In the genomic region with DNA sequence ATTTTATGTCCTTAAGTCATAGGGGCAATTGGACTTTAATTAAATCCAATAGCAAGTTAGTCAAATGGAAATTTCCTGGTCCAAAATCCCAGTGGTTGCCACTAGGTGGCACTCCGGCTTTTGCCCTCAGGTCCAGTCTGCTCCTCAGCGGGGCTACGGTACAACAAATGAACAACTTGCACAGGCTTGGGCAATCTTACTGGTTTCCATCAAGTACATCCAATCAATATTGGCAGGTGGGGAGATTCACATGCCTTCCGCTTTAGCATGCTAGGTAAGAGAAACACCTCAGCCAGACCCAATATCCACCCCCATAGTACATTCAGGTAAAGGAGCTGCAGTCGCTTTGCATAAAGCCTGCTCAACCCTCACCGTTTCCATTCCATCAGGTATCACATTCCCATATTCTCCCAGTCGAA, we compare ENCODE assay signal across 8 cellular contexts. TPM values are rescaled to one million over a fixed set of nuclear protein-coding genes. Genes with fewer than 3 reads are reported as not detected.
DNase-seq lines count a peak whose midpoint lies in the region; ATAC-seq and TF ChIP-seq lines count a peak whose summit lies in the region.

No MANE protein-coding gene starts in this region.

- peak overlapping the region in 3 of 4 donors; percentile 6 to 26 (median 13) for H3K27ac ChIP-seq in body of pancreas

- peak; percentile 92 for ATAC-seq in body of pancreas
- no peak for ATAC-seq in HG03378 (IDR thresholded peaks at IDR 0.05; ENCODE audit: unreplicated experiment)

- DNase-seq in NCI-H510A treated with DMSO at 0.1 percent for 48 hours (lab: John Stamatoyannopoulos, UW) = peak; percentile 46
- DNase-seq in NCI-H510A (lab: John Stamatoyannopoulos, UW) = no peak
- DNase-seq in NCI-H2029 treated with DMSO at 0.1 percent for 48 hours (lab: John Stamatoyannopoulos, UW) = peak; percentile 32
- DNase-seq in UCSD-AML1 (lab: John Stamatoyannopoulos, UW; ENCODE audit: unreplicated experiment) = peak; percentile 70
- DNase-seq in body of pancreas = peak; percentile 89 to 92 (median 90)
- DNase-seq in inferior parietal cortex (ENCODE audit: extremely low spot score) = peak; percentile 88
- peak; percentile 60 to 75 (median 61) for DNase-seq in stimulated activated CD4-positive, alpha-beta T cell treated with anti-CD3 and anti-CD28 coated beads, Interleukin-12 subunit alpha, Interleukin-12 subunit beta, amount 100 ng/mL, for 48 hours (ENCODE audit: low read depth in 2 of 3, low spot score in 1 of 3)

- H3K27me3 ChIP-seq in body of pancreas = no peaks in the 10 kb centered on the region

- intact Hi-C loops in body of pancreas (cut with DNase I) = loop anchor here (10.0 kb wide), 1 partner anchor 157 kb away; the partner anchor contains the start of gene DBN1

- no peaks in the 10 kb centered on the region for H3K36me3 ChIP-seq in body of pancreas (replicated peaks in 1 of 2; ENCODE audit: insufficient read depth in 1 of 2, low read depth in 2 of 2)

- no peak overlapping the region for H3K4me3 ChIP-seq in body of pancreas

- peaks cover 14% of the 10 kb centered on the region for H3K4me1 ChIP-seq in body of pancreas

- TF ChIP-seq POLR2A in body of pancreas (IDR thresholded peaks at IDR 0.05) = no peak

- 10 to 14% methylated on average over 7 of the region's 7 CpGs for WGBS in body of pancreas, 2 donors

- TF ChIP-seq CTCF in body of pancreas (IDR thresholded peaks at IDR 0.05) = peak; percentile 77 to 97 (median 93)

- no peaks in the 10 kb centered on the region for H3K9me3 ChIP-seq in body of pancreas

RNA-seq across cellular contexts. Expression of gene MXD3, which starts 6.3 kb away (rescaled TPM):
- 10 to 100 TPM; 13.2 to 21.4 TPM for total RNA-seq in body of pancreas

RNA-seq across cellular contexts. Expression of gene PRELID1, which starts 14.4 kb away (rescaled TPM):
- 10 to 100 TPM; 63.3 to 91.8 TPM for total RNA-seq in body of pancreas

RNA-seq across cellular contexts. Expression of gene RAB24, which starts 14.4 kb away (rescaled TPM):
- 10 to 100 TPM; 79.1 to 92.0 TPM for total RNA-seq in body of pancreas

RNA-seq across cellular contexts. Expression of gene LMAN2, which starts 33.5 kb away (rescaled TPM):
- 100 to 1,000 TPM; 218 to 227 TPM for total RNA-seq in body of pancreas

RNA-seq across cellular contexts. Expression of gene RGS14, which starts 39.8 kb away (rescaled TPM):
- 10 to 100 TPM; 15.0 to 39.2 TPM for total RNA-seq in body of pancreas
